1 cellular context compared by ENCODE assay signal in the genomic region with DNA sequence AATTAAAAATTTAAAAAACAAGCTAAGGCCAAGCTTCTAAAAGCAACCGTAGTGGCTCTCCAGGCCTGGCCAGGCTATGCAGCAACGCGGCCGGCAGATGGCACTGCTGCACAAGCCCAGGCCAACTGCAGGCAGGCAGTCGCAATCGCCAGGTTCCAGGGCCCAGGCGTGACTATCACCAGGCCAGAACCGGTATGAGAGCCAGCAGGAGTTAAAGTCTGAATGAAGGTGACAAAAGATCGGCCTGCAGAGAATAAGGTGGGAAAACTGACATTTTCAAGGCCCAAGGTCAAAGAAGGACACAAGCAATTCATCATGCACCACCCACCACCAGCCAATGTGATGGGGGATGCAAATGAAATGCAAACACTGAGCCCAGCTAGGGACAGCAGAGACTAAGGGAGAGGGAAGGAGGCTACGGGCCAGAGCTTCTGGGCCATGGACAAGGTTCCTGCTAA.
A peak's percentile ranks its signal among the peaks of the same experiment; 100 is the strongest.
TF ChIP-seq lines count a peak whose summit lies in the region.

No MANE protein-coding gene starts in this region.

TF ChIP-seq in H1, 55 proteins besides CTCF, POLR2A, EP300 and RAD21 (continued from another document):
- peak; percentile 41; the same call in 1 of the 2 replicates for TF ChIP-seq GABPA (IDR thresholded peaks at IDR 0.05; ENCODE audit: borderline replicate concordance, insufficient read depth, low read length)
- TF ChIP-seq PHF8 (conservative IDR thresholded peaks at IDR 0.05; ENCODE audit: low read depth, low read length): no peak
- TF ChIP-seq NANOG (IDR thresholded peaks at IDR 0.05; ENCODE audit: insufficient read depth, low read depth, low read length, poor library complexity, severe bottlenecking): peak; percentile 56
- TF ChIP-seq TEAD4 (IDR thresholded peaks at IDR 0.05; ENCODE audit: low read depth, low read length): peak; percentile 19; the same call in 1 of the 2 replicates
- TF ChIP-seq, protein P1, sequence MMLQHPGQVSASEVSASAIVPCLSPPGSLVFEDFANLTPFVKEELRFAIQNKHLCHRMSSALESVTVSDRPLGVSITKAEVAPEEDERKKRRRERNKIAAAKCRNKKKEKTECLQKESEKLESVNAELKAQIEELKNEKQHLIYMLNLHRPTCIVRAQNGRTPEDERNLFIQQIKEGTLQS (IDR thresholded peaks at IDR 0.05; ENCODE audit: insufficient read depth, low read depth, low read length): peak; percentile 51; the same call in 1 of the 2 replicates
- TF ChIP-seq TBP (IDR thresholded peaks at IDR 0.05; ENCODE audit: low read depth, low read length): 0 out of 2 replicates have a peak, but pooled peaks have one; percentile 12
- no peak for TF ChIP-seq JUN (IDR thresholded peaks at IDR 0.05; ENCODE audit: low read depth, low read length)
- TF ChIP-seq, protein P2, sequence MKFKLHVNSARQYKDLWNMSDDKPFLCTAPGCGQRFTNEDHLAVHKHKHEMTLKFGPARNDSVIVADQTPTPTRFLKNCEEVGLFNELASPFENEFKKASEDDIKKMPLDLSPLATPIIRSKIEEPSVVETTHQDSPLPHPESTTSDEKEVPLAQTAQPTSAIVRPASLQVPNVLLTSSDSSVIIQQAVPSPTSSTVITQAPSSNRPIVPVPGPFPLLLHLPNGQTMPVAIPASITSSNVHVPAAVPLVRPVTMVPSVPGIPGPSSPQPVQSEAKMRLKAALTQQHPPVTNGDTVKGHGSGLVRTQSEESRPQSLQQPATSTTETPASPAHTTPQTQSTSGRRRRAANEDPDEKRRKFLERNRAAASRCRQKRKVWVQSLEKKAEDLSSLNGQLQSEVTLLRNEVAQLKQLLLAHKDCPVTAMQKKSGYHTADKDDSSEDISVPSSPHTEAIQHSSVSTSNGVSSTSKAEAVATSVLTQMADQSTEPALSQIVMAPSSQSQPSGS (IDR thresholded peaks at IDR 0.05; ENCODE audit: low read length): no peak
- TF ChIP-seq, protein P3, sequence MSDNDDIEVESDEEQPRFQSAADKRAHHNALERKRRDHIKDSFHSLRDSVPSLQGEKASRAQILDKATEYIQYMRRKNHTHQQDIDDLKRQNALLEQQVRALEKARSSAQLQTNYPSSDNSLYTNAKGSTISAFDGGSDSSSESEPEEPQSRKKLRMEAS (IDR thresholded peaks at IDR 0.05): peak; percentile 79
- TF ChIP-seq SIN3A (conservative IDR thresholded peaks at IDR 0.05 in 1 of 2, IDR thresholded peaks at IDR 0.05 in 1 of 2; ENCODE audit: low read depth in 1 of 2, low read length in 2 of 2): 0 out of 4 replicates have a peak, but pooled peaks of 1 of the 2 experiments have one; percentile 20
- peak; percentile 28; the same call in 1 of the 2 replicates for TF ChIP-seq JUND (IDR thresholded peaks at IDR 0.05; ENCODE audit: low read length)
- TF ChIP-seq TAF7 (optimal IDR thresholded peaks at IDR 0.05; ENCODE audit: borderline replicate concordance, low read depth, low read length): peak; percentile 40
- TF ChIP-seq, protein P4, sequence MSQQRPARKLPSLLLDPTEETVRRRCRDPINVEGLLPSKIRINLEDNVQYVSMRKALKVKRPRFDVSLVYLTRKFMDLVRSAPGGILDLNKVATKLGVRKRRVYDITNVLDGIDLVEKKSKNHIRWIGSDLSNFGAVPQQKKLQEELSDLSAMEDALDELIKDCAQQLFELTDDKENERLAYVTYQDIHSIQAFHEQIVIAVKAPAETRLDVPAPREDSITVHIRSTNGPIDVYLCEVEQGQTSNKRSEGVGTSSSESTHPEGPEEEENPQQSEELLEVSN (IDR thresholded peaks at IDR 0.05): peak; percentile 84
